ENCODE assay signal across 1 cellular context in genomic region chr17:59702304-59702703, GRCh38.
TF ChIP-seq lines count a peak whose summit lies in the region.

No MANE protein-coding gene starts in this region.

TF ChIP-seq in K562, 482 proteins besides CTCF, POLR2A, EP300 and RAD21 (continued from another document):
- TF ChIP-seq CHAMP1 (IDR thresholded peaks at IDR 0.05) (peak; percentile 40; the same call in 1 of the 2 replicates), ZNF699 (CRISPR knock-in tag; IDR thresholded peaks at IDR 0.05; ENCODE audit: insufficient replicate concordance) (no peak), MTA2 (IDR thresholded peaks at IDR 0.05; ENCODE audit: low read depth) (peak; percentile 87), CBX1 (IDR thresholded peaks at IDR 0.05; ENCODE audit: low read depth) (no peak), HMBOX1 (IDR thresholded peaks at IDR 0.05) (peak; percentile 96), PTBP1 (IDR thresholded peaks at IDR 0.05; ENCODE audit: low read depth, low read length) (no peak), CXXC5 (CRISPR knock-in tag; IDR thresholded peaks at IDR 0.05) (peak; percentile 68), DACH1 (IDR thresholded peaks at IDR 0.05; ENCODE audit: partially characterized antibody) (peak; percentile 71), ZMIZ1 (IDR thresholded peaks at IDR 0.05; ENCODE audit: low read depth in 2 of 2, low read length in 2 of 2) (peak in 1 of 2 experiments; percentile 90; a peak in 2 of 4 replicates), PHB2 (IDR thresholded peaks at IDR 0.05; ENCODE audit: low read depth) (peak; percentile 84), BRCA1 (IDR thresholded peaks at IDR 0.05) (no peak), BRCA1 (CRISPR knock-in tag; IDR thresholded peaks at IDR 0.05) (no peak), NCOA4 (IDR thresholded peaks at IDR 0.05; ENCODE audit: partially characterized antibody) (no peak), SRSF1 (IDR thresholded peaks at IDR 0.05; ENCODE audit: low read depth, low read length) (no peak), LEF1 (IDR thresholded peaks at IDR 0.05) (0 out of 2 replicates have a peak, but pooled peaks have one; percentile 47), ZBTB5 (IDR thresholded peaks at IDR 0.05) (no peak), TCFL5 (CRISPR knock-in tag; conservative IDR thresholded peaks at IDR 0.05) (no peak), NR4A1 (CRISPR knock-in tag; IDR thresholded peaks at IDR 0.05) (no peak), NR4A1 (tag; IDR thresholded peaks at IDR 0.05) (no peak), POLR2AphosphoS5 (IDR thresholded peaks at IDR 0.05; ENCODE audit: control insufficient read depth, insufficient read depth, low read depth, low read length) (peak; percentile 96), UBTF (IDR thresholded peaks at IDR 0.05; ENCODE audit: borderline replicate concordance in 1 of 2, low read depth in 2 of 2, low read length in 2 of 2) (no peak), USF2 (CRISPR knock-in tag; IDR thresholded peaks at IDR 0.05) (no peak)
